In the genomic region with DNA sequence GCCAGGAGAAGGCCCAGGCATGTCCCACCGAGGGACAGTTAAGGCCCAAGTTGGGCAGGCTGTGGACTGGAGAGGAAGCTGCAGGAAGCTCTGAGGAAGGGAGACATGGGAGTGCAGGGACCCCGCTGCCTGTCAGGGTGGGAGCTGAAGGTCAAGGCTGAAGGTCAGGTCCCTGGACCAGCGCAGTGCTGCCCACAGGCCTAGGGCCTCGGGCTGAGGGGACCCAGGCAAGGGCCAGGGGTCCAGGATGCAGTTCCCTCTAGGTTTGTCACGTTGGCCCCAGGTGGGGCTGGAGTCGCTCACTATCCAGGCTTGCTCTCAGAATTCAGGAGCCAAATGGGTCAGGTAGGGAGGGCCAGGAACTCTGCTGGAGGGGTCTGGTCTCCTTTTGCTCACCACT, we compare ENCODE assay signal across 15 cellular contexts.
DNase-seq lines count a peak whose midpoint lies in the region; ATAC-seq and TF ChIP-seq lines count a peak whose summit lies in the region.
"Had no signal": no experiment of that assay in that cellular context is flagged by ENCODE, and none has a peak within 500 bp of the region (broad histone marks: within the 10 kb centered on the region; RNA-seq: fewer than 3 reads in every experiment).

No MANE protein-coding gene starts in this region.

- TF ChIP-seq CTCF in Panc1 (IDR thresholded peaks at IDR 0.05) (no peak), brain (conservative IDR thresholded peaks at IDR 0.05) (no peak)

- H3K27me3 ChIP-seq in Panc1 (ENCODE audit: control insufficient read depth, insufficient read depth, low read length): no peaks in the 10 kb centered on the region
- no peaks in the 10 kb centered on the region for H3K27me3 ChIP-seq in mesenchymal stem cell (ENCODE audit: control insufficient read depth in 1 of 2, insufficient read depth in 1 of 2, low read length in 2 of 2)
- no peaks in the 10 kb centered on the region for H3K27me3 ChIP-seq in stomach smooth muscle (ENCODE audit: control insufficient read depth in 1 of 2, insufficient read depth in 2 of 2, low read length in 2 of 2)

- H3K9me3 ChIP-seq in Panc1 (ENCODE audit: control insufficient read depth, insufficient read depth, low read depth, low read length) (no peaks in the 10 kb centered on the region), mesenchymal stem cell (ENCODE audit: control insufficient read depth, low read length) (no peaks in the 10 kb centered on the region), stomach smooth muscle (ENCODE audit: control insufficient read depth in 2 of 2, low read length in 2 of 2) (no peaks in the 10 kb centered on the region)

- POLR2A ChIA-PET in Panc1 (lab: Charles Lee): no interaction called here

- peaks cover 3% of the 10 kb centered on the region for H3K36me3 Mint-ChIP-seq in brain

- intact Hi-C loops in Panc1 (cut with micrococcal nuclease; ENCODE audit: unreplicated experiment): no loop called here

- peak overlapping the region; percentile 44 for H3K9ac ChIP-seq in mesenchymal stem cell (ENCODE audit: low read length)
- H3K9ac ChIP-seq in stomach smooth muscle (ENCODE audit: low read length in 2 of 2): no peak overlapping the region

- H2BK5ac ChIP-seq in mesenchymal stem cell (ENCODE audit: low read depth, low read length, poor library complexity, severe bottlenecking): peak overlapping the region; percentile 53

- H3K14ac ChIP-seq in mesenchymal stem cell (ENCODE audit: low read length in 2 of 2): no peak overlapping the region

- H2BK120ac ChIP-seq in mesenchymal stem cell (ENCODE audit: low read depth, low read length): peak overlapping the region; percentile 42

- H3K18ac ChIP-seq in mesenchymal stem cell (ENCODE audit: low read depth in 1 of 2, low read length in 2 of 2): peak overlapping the region; percentile 22 to 56

- peak overlapping the region in 3 of 5 experiments; percentile 65 to 81 (median 76) for H3K27ac Mint-ChIP-seq in brain
- H3K27ac Mint-ChIP-seq: activated T-helper 2 cell treated with anti-CD3 and anti-CD28 coated beads, Interferon-gamma antibody, Interleukin-2, Interleukin-4, amounts not matched to agents 10 μg/mL and 5 μg/mL and 100 μg/mL, durations not matched to agents 14 hours and 24 hours and 36 hours had no signal

- CTCF ChIA-PET in Panc1 (lab: Charles Lee): interaction anchor here (2.6 kb wide), 1 partner anchor 10 kb away, joined by 10 read pairs; no protein-coding TSS in a partner anchor

- H3K9me3 Mint-ChIP-seq in brain: no peaks in the 10 kb centered on the region
- H3K9me3 Mint-ChIP-seq: activated T-helper 2 cell treated with anti-CD3 and anti-CD28 coated beads, Interferon-gamma antibody, Interleukin-2, Interleukin-4, amounts not matched to agents 10 μg/mL and 5 μg/mL and 100 μg/mL, durations not matched to agents 14 hours and 24 hours and 36 hours had no signal

- peak overlapping the region; percentile 15 to 78 for H2BK12ac ChIP-seq in mesenchymal stem cell (ENCODE audit: low read length in 2 of 2)

- no peaks in the 10 kb centered on the region for H3K36me3 ChIP-seq in Panc1 (ENCODE audit: control insufficient read depth, insufficient read depth, low read length)
- H3K36me3 ChIP-seq in mesenchymal stem cell (ENCODE audit: control insufficient read depth in 1 of 2, insufficient read depth in 2 of 2, low read depth in 1 of 2, low read length in 2 of 2): peaks cover 41 to 58% of the 10 kb centered on the region in 2 experiments
- peaks cover 3 to 5% of the 10 kb centered on the region in 2 donors for H3K36me3 ChIP-seq in stomach smooth muscle (ENCODE audit: control insufficient read depth in 2 of 2, insufficient read depth in 2 of 2, low read length in 2 of 2)

- no peaks in the 10 kb centered on the region for H3K27me3 Mint-ChIP-seq in brain

- no peak overlapping the region for H2BK15ac ChIP-seq in mesenchymal stem cell (ENCODE audit: low read depth, poor library complexity, severe bottlenecking)

- peak overlapping the region; percentile 86 for H2AK5ac ChIP-seq in mesenchymal stem cell (ENCODE audit: low read length, severe bottlenecking)

- H3K4ac ChIP-seq in mesenchymal stem cell (ENCODE audit: low read depth in 1 of 2, low read length in 2 of 2): peak overlapping the region in 1 of 2 experiments; percentile 63

- peak overlapping the region; percentile 88 for H4K91ac ChIP-seq in mesenchymal stem cell (ENCODE audit: low read length)

- H4K8ac ChIP-seq in mesenchymal stem cell (ENCODE audit: low read length): peak overlapping the region; percentile 79

- no peak overlapping the region for H2AFZ ChIP-seq in mesenchymal stem cell (ENCODE audit: low read depth, low read length)

- ATAC-seq in Panc1 (no peak), GM21786 (IDR thresholded peaks at IDR 0.05; ENCODE audit: unreplicated experiment) (no peak), HG02642 (IDR thresholded peaks at IDR 0.05; ENCODE audit: poor library complexity, unreplicated experiment) (no peak), GM19397 (IDR thresholded peaks at IDR 0.05; ENCODE audit: unreplicated experiment) (no peak)

- H3K4me1 ChIP-seq in Panc1 (ENCODE audit: control insufficient read depth, insufficient read depth, low read length) (peaks cover 50% of the 10 kb centered on the region), mesenchymal stem cell (ENCODE audit: control insufficient read depth, insufficient read depth, low read depth, low read length) (peaks cover 70% of the 10 kb centered on the region), stomach smooth muscle (ENCODE audit: control insufficient read depth, insufficient read depth, low read length) (peaks cover 52% of the 10 kb centered on the region)

- WGBS in mesenchymal stem cell: 85% methylated on average over 6 of the region's 6 CpGs

- no peak overlapping the region for H3K4me2 ChIP-seq in mesenchymal stem cell (ENCODE audit: low read length, poor library complexity, severe bottlenecking)

- peaks cover 3% of the 10 kb centered on the region for H3K79me1 ChIP-seq in mesenchymal stem cell (replicated peaks; ENCODE audit: low read length, poor library complexity, severe bottlenecking)

- no TSS peak for BruUV-seq in Panc1 (replicated peaks; lab: Mats Ljungman, UMichigan)

- H3K4me1 Mint-ChIP-seq in brain: peaks cover 15% of the 10 kb centered on the region

- H3K4me3 ChIP-seq in Panc1 (ENCODE audit: low read depth in 2 of 2, low read length in 2 of 2) (no peak overlapping the region), mesenchymal stem cell (ENCODE audit: insufficient read depth in 1 of 2, low read depth in 1 of 2, low read length in 2 of 2) (no peak overlapping the region), stomach smooth muscle (ENCODE audit: low read length in 2 of 2) (no peak overlapping the region)

- H3K27ac ChIP-seq in Panc1 (ENCODE audit: low read length): peak overlapping the region; percentile 57
- H3K27ac ChIP-seq in mesenchymal stem cell (ENCODE audit: low read length, poor library complexity, severe bottlenecking): peak overlapping the region; percentile 85
- peak overlapping the region; percentile 31 for H3K27ac ChIP-seq in stomach smooth muscle (ENCODE audit: low read length)

- DNase-seq in Panc1 (ENCODE audit: low read depth, low spot score): no peak
- DNase-seq in mesenchymal stem cell: no peak
- DNase-seq in EL: no peak
- DNase-seq: activated CD4-positive, alpha-beta T cell treated with anti-CD3 and anti-CD28 coated beads for 48 hours; mesendoderm; NCI-H524; stimulated activated CD4-positive, alpha-beta T cell treated with anti-CD3 and anti-CD28 coated beads, Interleukin-1b, Interleukin-23, amount 100 ng/mL, for 48 hours; stimulated activated CD8-positive, alpha-beta memory T cell treated with anti-CD3 and anti-CD28 coated beads, Interleukin-4, amount 100 ng/mL, for 48 hours; T-helper 2 cell had no signal

- in situ Hi-C loops in Panc1 (cut with HindIII; ENCODE audit: low pct_unique_long_range_greater_than_20kb, low sequenced_read_pairs): no loop called here

- peak overlapping the region in 1 of 2 experiments; percentile 20 for H3K23ac ChIP-seq in mesenchymal stem cell (ENCODE audit: low read length in 2 of 2)

- H3K4me3 Mint-ChIP-seq in brain: no peak overlapping the region

Comparison
In these comparisons a context has a peak if more than half of its experiments do, and no peak if none do; other contexts are left out.
1. H3K27ac ChIP-seq: peak in every context shown above with its lines; median percentile 85 in mesenchymal stem cell; 57 in Panc1; 31 in stomach smooth muscle.